8 cellular contexts compared by ENCODE assay signal in genomic region chr7:55570939-55571338, GRCh38. TPM values are rescaled to one million over a fixed set of nuclear protein-coding genes. Genes with fewer than 3 reads are reported as not detected.
DNase-seq lines count a peak whose midpoint lies in the region; ATAC-seq and TF ChIP-seq lines count a peak whose summit lies in the region.

No MANE protein-coding gene starts in this region.

- H3K4me3 ChIP-seq in NT2/D1 (ENCODE audit: insufficient read length, low read depth) (peak overlapping the region; percentile 76), dorsolateral prefrontal cortex (peak overlapping the region; percentile 63 to 95 (median 86))

- peak overlapping the region; percentile 93 for H3K9ac ChIP-seq in NT2/D1 (ENCODE audit: insufficient read length, low read depth)

- peak overlapping the region; percentile 92 for H3K4me3 Mint-ChIP-seq in natural killer cell treated with Interleukin-12 subunit alpha and Interleukin-12 subunit beta and Interleukin-15 and Interleukin-18, amount 100 ng/mL, for 72 hours

- H3K27me3 ChIP-seq in NT2/D1 (ENCODE audit: insufficient read depth, insufficient read length) (peaks cover 20% of the 10 kb centered on the region), dorsolateral prefrontal cortex (no peaks in the 10 kb centered on the region)

- intact Hi-C loops in dorsolateral prefrontal cortex (cut with DNase I) = loop anchor here (5.0 to 10.0 kb wide), 4 partner anchors 39 to 484 kb away; partner anchors contain the start of genes CCT6A (in 1 of the 2) and PSPH (in 1 of the 2)

- peaks cover 24% of the 10 kb centered on the region for H3K36me3 Mint-ChIP-seq in natural killer cell treated with Interleukin-12 subunit alpha and Interleukin-12 subunit beta and Interleukin-15 and Interleukin-18, amount 100 ng/mL, for 72 hours

- no peak for TF ChIP-seq CTCF in dorsolateral prefrontal cortex (IDR thresholded peaks at IDR 0.05 in 54 of 56, conservative IDR thresholded peaks at IDR 0.05 in 2 of 56; ENCODE audit: low read depth in 1 of 56, partially characterized antibody in 56 of 56)

- no peaks in the 10 kb centered on the region for H3K9me3 ChIP-seq in NT2/D1 (ENCODE audit: insufficient read depth, low read length)

- H3K27ac ChIP-seq in dorsolateral prefrontal cortex = peak overlapping the region in 50 of 59 donors; percentile 34 to 92 (median 86)

- no peaks in the 10 kb centered on the region for H3K9me3 Mint-ChIP-seq in natural killer cell treated with Interleukin-12 subunit alpha and Interleukin-12 subunit beta and Interleukin-15 and Interleukin-18, amount 100 ng/mL, for 72 hours

- ATAC-seq in natural killer cell treated with Interleukin-12 subunit alpha and Interleukin-12 subunit beta and Interleukin-15 and Interleukin-18, amount 100 ng/mL, for 72 hours = no peak
- ATAC-seq in GM18870 (IDR thresholded peaks at IDR 0.05; ENCODE audit: unreplicated experiment) = no peak

- H3K36me3 ChIP-seq in NT2/D1 (ENCODE audit: insufficient read depth, insufficient read length, low read length) = peaks cover 14% of the 10 kb centered on the region

- H3K4me1 ChIP-seq in NT2/D1 (ENCODE audit: insufficient read depth, insufficient read length) = peaks cover 12% of the 10 kb centered on the region

- H3K4me1 Mint-ChIP-seq in natural killer cell treated with Interleukin-12 subunit alpha and Interleukin-12 subunit beta and Interleukin-15 and Interleukin-18, amount 100 ng/mL, for 72 hours (ENCODE audit: low read depth in 2 of 2) = peaks cover 74 to 77% of the 10 kb centered on the region in 2 donors

- peak overlapping the region; percentile 96 to 97 for H3K27ac Mint-ChIP-seq in natural killer cell treated with Interleukin-12 subunit alpha and Interleukin-12 subunit beta and Interleukin-15 and Interleukin-18, amount 100 ng/mL, for 72 hours

- H3K27me3 Mint-ChIP-seq in natural killer cell treated with Interleukin-12 subunit alpha and Interleukin-12 subunit beta and Interleukin-15 and Interleukin-18, amount 100 ng/mL, for 72 hours = no peaks in the 10 kb centered on the region

- DNase-seq in ELR (ENCODE audit: low read depth) = peak; percentile 92
- no peak for DNase-seq in NT2/D1 (ENCODE audit: low read depth, low spot score)
- DNase-seq in dorsolateral prefrontal cortex = no peak
- no peak for DNase-seq in natural killer cell treated with Interleukin-12 subunit alpha and Interleukin-12 subunit beta and Interleukin-15 and Interleukin-18, amount 100 ng/mL, for 72 hours (ENCODE audit: low spot score)
- no peak for DNase-seq in NCI-H510A (lab: John Stamatoyannopoulos, UW)
- DNase-seq in NCI-H1092 treated with DMSO at 0.1 percent for 48 hours (lab: John Stamatoyannopoulos, UW) = no peak
- DNase-seq in stimulated activated CD4-positive, alpha-beta T cell treated with anti-CD3 and anti-CD28 coated beads, Interleukin-2, amount 100 ng/mL, for 24 hours = no peak

RNA-seq across cellular contexts. Expression of gene VOPP1, which starts 1.4 kb away (rescaled TPM):
- 10 to 100 TPM; 43.2 to 95.6 (median 64.3) TPM for total RNA-seq in dorsolateral prefrontal cortex
- total RNA-seq in natural killer cell treated with Interleukin-12 subunit alpha and Interleukin-12 subunit beta and Interleukin-15 and Interleukin-18, amount 100 ng/mL, for 72 hours = 100 to 1,000 TPM; 204 to 244 TPM
